In the genomic region with DNA sequence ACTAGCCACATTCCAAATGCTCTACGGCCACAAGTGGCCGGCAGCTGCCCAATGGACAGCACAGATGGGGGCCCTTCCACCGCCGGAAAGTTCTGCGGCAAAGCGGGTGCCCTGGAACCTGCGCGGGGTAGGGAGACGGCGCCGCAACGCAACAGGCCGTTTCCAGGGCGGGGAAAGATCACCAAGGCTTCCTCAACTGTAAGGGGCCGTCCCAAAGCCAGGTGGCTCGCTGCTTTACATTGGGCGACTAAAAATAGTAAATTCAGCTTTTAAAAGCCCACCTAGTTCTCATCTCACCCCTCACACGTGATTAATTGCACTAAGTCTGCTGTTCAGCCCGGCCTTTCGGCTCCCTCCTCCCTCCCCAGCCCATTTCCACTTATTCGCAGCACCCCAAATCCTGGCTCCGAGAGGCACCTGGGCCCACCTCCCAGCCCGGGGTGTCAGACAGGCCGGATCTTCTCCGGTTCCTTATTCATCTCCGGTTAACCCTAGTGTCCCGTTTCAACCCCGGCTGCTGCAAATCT, we compare ENCODE assay signal across 1 cellular context.
TF ChIP-seq lines count a peak whose summit lies in the region.

No MANE protein-coding gene starts in this region.

TF ChIP-seq in K562, 482 proteins besides CTCF, POLR2A, EP300 and RAD21 (continued from another document):
- peak; percentile 43; the same call in 1 of the 2 replicates for TF ChIP-seq CXXC5 (CRISPR knock-in tag; IDR thresholded peaks at IDR 0.05)
- TF ChIP-seq, protein P1, sequence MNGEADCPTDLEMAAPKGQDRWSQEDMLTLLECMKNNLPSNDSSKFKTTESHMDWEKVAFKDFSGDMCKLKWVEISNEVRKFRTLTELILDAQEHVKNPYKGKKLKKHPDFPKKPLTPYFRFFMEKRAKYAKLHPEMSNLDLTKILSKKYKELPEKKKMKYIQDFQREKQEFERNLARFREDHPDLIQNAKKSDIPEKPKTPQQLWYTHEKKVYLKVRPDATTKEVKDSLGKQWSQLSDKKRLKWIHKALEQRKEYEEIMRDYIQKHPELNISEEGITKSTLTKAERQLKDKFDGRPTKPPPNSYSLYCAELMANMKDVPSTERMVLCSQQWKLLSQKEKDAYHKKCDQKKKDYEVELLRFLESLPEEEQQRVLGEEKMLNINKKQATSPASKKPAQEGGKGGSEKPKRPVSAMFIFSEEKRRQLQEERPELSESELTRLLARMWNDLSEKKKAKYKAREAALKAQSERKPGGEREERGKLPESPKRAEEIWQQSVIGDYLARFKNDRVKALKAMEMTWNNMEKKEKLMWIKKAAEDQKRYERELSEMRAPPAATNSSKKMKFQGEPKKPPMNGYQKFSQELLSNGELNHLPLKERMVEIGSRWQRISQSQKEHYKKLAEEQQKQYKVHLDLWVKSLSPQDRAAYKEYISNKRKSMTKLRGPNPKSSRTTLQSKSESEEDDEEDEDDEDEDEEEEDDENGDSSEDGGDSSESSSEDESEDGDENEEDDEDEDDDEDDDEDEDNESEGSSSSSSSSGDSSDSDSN (IDR thresholded peaks at IDR 0.05; ENCODE audit: borderline replicate concordance in 1 of 2, low read depth in 2 of 2, low read length in 2 of 2): peak; percentile 43 to 73; a peak in 1 of 4 replicates
- TF ChIP-seq SREBF2 (CRISPR knock-in tag; IDR thresholded peaks at IDR 0.05): no peak
- peak; percentile 84 for TF ChIP-seq CHD1 (IDR thresholded peaks at IDR 0.05; ENCODE audit: low read length)
- TF ChIP-seq SMAD2 (IDR thresholded peaks at IDR 0.05; ENCODE audit: low read depth, low read length): no peak
- peak; percentile 10 for TF ChIP-seq KDM5B (IDR thresholded peaks at IDR 0.05; ENCODE audit: insufficient replicate concordance, low read depth, low read length)
- peak; percentile 82 to 86 for TF ChIP-seq NRF1 (conservative IDR thresholded peaks at IDR 0.05 in 1 of 2, IDR thresholded peaks at IDR 0.05 in 1 of 2)
- no peak for TF ChIP-seq ZNF561 (CRISPR knock-in tag; conservative IDR thresholded peaks at IDR 0.05)
- TF ChIP-seq TAF1 (IDR thresholded peaks at IDR 0.05; ENCODE audit: control insufficient read depth, extremely low read depth, insufficient read depth, low read length, severe bottlenecking): no peak
- no peak for TF ChIP-seq MEIS2 (IDR thresholded peaks at IDR 0.05; ENCODE audit: partially characterized antibody)
